ENCODE assay signal across 33 cellular contexts in genomic region chr10:28431139-28431538, GRCh38.
"Had no signal": no experiment of that assay in that cellular context is flagged by ENCODE, and none has a peak within 500 bp of the region (broad histone marks: within the 10 kb centered on the region; RNA-seq: fewer than 3 reads in every experiment).

No MANE protein-coding gene starts in this region.

- H3K9me3 ChIP-seq: ascending aorta, gastrocnemius medialis, psoas muscle, upper lobe of left lung had no signal

- ATAC-seq: activated CD4-positive, CD25-positive, alpha-beta regulatory T cell treated with anti-CD3 and anti-CD28 coated beads, Interleukin-2, amount 50 U/mL, for 24 hours; effector memory CD8-positive, alpha-beta T cell; gastrocnemius medialis; naive thymus-derived CD8-positive, alpha-beta T cell; psoas muscle; stimulated activated memory B cell treated with anti-CD40 and anti-IgM and Interleukin-4, amounts not matched to agents 10 μg/mL and 1 μg/mL and 100 μg/mL, for 72 hours; stimulated activated naive CD8-positive, alpha-beta T cell treated with anti-CD3 and anti-CD28 coated beads, Interleukin-15, amount 100 ng/mL, for 72 hours had no signal

- H3K27me3 ChIP-seq: ascending aorta, brain microvascular endothelial cell, gastrocnemius medialis, upper lobe of left lung had no signal

- H3K36me3 ChIP-seq: ascending aorta, brain microvascular endothelial cell, gastrocnemius medialis, upper lobe of left lung had no signal

- H3K27ac Mint-ChIP-seq: activated CD4-positive, alpha-beta memory T cell treated with anti-CD3 and anti-CD28 coated beads for 36 hours; activated naive CD4-positive, alpha-beta T cell treated with anti-CD3 and anti-CD28 coated beads, Interleukin-2, amount 10 ng/mL, durations not matched to agents 7 days and 5 days; activated naive CD8-positive, alpha-beta T cell treated with anti-CD3 and anti-CD28 coated beads, Interleukin-2, amount 10 ng/mL, durations not matched to agents 7 days and 5 days; activated T-cell treated with anti-CD3 and anti-CD28 coated beads, Interleukin-2, amount 50 U/mL, for 24 hours; effector memory CD8-positive, alpha-beta T cell; memory B cell; naive thymus-derived CD8-positive, alpha-beta T cell had no signal

- H2AFZ ChIP-seq: parathyroid adenoma had no signal

- H3K4me3 ChIP-seq: ascending aorta, coronary artery, gastrocnemius medialis, psoas muscle, smooth muscle cell, upper lobe of left lung had no signal

- H3K36me3 Mint-ChIP-seq: activated CD4-positive, alpha-beta memory T cell treated with anti-CD3 and anti-CD28 coated beads for 36 hours; activated naive CD4-positive, alpha-beta T cell treated with anti-CD3 and anti-CD28 coated beads, Interleukin-2, amount 10 ng/mL, durations not matched to agents 7 days and 5 days; activated naive CD8-positive, alpha-beta T cell treated with anti-CD3 and anti-CD28 coated beads, Interleukin-2, amount 10 ng/mL, durations not matched to agents 7 days and 5 days; immature natural killer cell; naive thymus-derived CD8-positive, alpha-beta T cell; stimulated activated memory B cell treated with anti-CD40 and anti-IgM and Interleukin-4, amounts not matched to agents 10 μg/mL and 1 μg/mL and 100 μg/mL, for 72 hours had no signal

- H3K4me3 Mint-ChIP-seq: activated CD4-positive, alpha-beta memory T cell treated with anti-CD3 and anti-CD28 coated beads for 36 hours; activated naive CD4-positive, alpha-beta T cell treated with anti-CD3 and anti-CD28 coated beads, Interleukin-2, amount 10 ng/mL, durations not matched to agents 7 days and 5 days; activated naive CD8-positive, alpha-beta T cell treated with anti-CD3 and anti-CD28 coated beads, Interleukin-2, amount 10 ng/mL, durations not matched to agents 7 days and 5 days; activated T-cell treated with anti-CD3 and anti-CD28 coated beads, Interleukin-2, amount 50 U/mL, for 24 hours; effector memory CD8-positive, alpha-beta T cell; immature natural killer cell; memory B cell; neural crest cell; stimulated activated memory B cell treated with anti-CD40 and anti-IgM and Interleukin-4, amounts not matched to agents 10 μg/mL and 1 μg/mL and 100 μg/mL, for 72 hours; stimulated activated naive CD8-positive, alpha-beta T cell treated with anti-CD3 and anti-CD28 coated beads, Interleukin-15, amount 100 ng/mL, for 72 hours had no signal

- FAIRE-seq: kidney, TTC549 had no signal

- H3K9ac ChIP-seq: parathyroid adenoma had no signal

- H3K27me3 Mint-ChIP-seq: activated CD4-positive, alpha-beta memory T cell treated with anti-CD3 and anti-CD28 coated beads for 36 hours; activated T-cell treated with anti-CD3 and anti-CD28 coated beads, Interleukin-2, amount 50 U/mL, for 24 hours; memory B cell; stimulated activated memory B cell treated with anti-CD40 and anti-IgM and Interleukin-4, amounts not matched to agents 10 μg/mL and 1 μg/mL and 100 μg/mL, for 72 hours; stimulated activated naive CD8-positive, alpha-beta T cell treated with anti-CD3 and anti-CD28 coated beads, Interleukin-15, amount 100 ng/mL, for 72 hours had no signal

- H3K27ac ChIP-seq: ascending aorta, brain microvascular endothelial cell, coronary artery, gastrocnemius medialis, parathyroid adenoma, psoas muscle, upper lobe of left lung, VCaP had no signal

- H3K4me1 ChIP-seq: gastrocnemius medialis, parathyroid adenoma, psoas muscle had no signal

- DNase-seq: activated CD4-positive, alpha-beta memory T cell treated with anti-CD3 and anti-CD28 coated beads for 36 hours; activated CD4-positive, alpha-beta T cell treated with anti-CD3 and anti-CD28 coated beads for 48 hours; activated CD8-positive, alpha-beta memory T cell treated with anti-CD3 and anti-CD28 coated beads, Interleukin-2, amount 50 U/mL, for 4 hours; activated gamma-delta T cell; activated naive CD4-positive, alpha-beta T cell treated with anti-CD3 and anti-CD28 coated beads, Interleukin-2, amount 10 ng/mL, durations not matched to agents 7 days and 5 days; activated naive CD8-positive, alpha-beta T cell treated with anti-CD3 and anti-CD28 coated beads, Interleukin-2, amount 10 ng/mL, durations not matched to agents 7 days and 5 days; activated T-cell treated with anti-CD3 and anti-CD28 coated beads, Interleukin-2, amount 50 U/mL, for 24 hours; brain microvascular endothelial cell; effector memory CD8-positive, alpha-beta T cell; gastrocnemius medialis; glutamatergic neuron; immature natural killer cell; kidney; naive thymus-derived CD8-positive, alpha-beta T cell; nucleus accumbens; psoas muscle; stimulated activated CD4-positive, alpha-beta T cell treated with anti-CD3 and anti-CD28 coated beads, Interleukin-1b, Interleukin-23, amount 100 ng/mL, for 48 hours; stimulated activated CD4-positive, alpha-beta T cell treated with anti-CD3 and anti-CD28 coated beads, Interleukin-4, amount 100 ng/mL, for 4 hours; stimulated activated CD8-positive, alpha-beta memory T cell treated with anti-CD3 and anti-CD28 coated beads, Interleukin-4, amount 100 ng/mL, for 48 hours; stimulated activated naive CD8-positive, alpha-beta T cell treated with anti-CD3 and anti-CD28 coated beads, Interleukin-15, amount 100 ng/mL, for 72 hours; substantia nigra; T-helper 9 cell; upper lobe of left lung had no signal

- H3K9me3 Mint-ChIP-seq: activated CD4-positive, alpha-beta memory T cell treated with anti-CD3 and anti-CD28 coated beads for 36 hours; activated naive CD8-positive, alpha-beta T cell treated with anti-CD3 and anti-CD28 coated beads, Interleukin-2, amount 10 ng/mL, durations not matched to agents 7 days and 5 days; activated T-cell treated with anti-CD3 and anti-CD28 coated beads, Interleukin-2, amount 50 U/mL, for 24 hours; effector memory CD8-positive, alpha-beta T cell; immature natural killer cell; naive thymus-derived CD8-positive, alpha-beta T cell; neural crest cell; stimulated activated memory B cell treated with anti-CD40 and anti-IgM and Interleukin-4, amounts not matched to agents 10 μg/mL and 1 μg/mL and 100 μg/mL, for 72 hours; stimulated activated naive CD8-positive, alpha-beta T cell treated with anti-CD3 and anti-CD28 coated beads, Interleukin-15, amount 100 ng/mL, for 72 hours had no signal

- H3K79me2 ChIP-seq: parathyroid adenoma had no signal
